In genomic region chr1:58546520-58547308, GRCh38 we compare ENCODE assay signal across 1 cellular context.
TF ChIP-seq lines count a peak whose summit lies in the region.

Gene OMA1 (minus strand): TSS chr1:58546726. CDS start chr1:58539294, 7,432 bp downstream.

TF ChIP-seq in SK-N-SH, 30 proteins besides CTCF, POLR2A, EP300 and RAD21 (continued from another document):
- no peak for TF ChIP-seq USF2 (IDR thresholded peaks at IDR 0.05; ENCODE audit: borderline replicate concordance, low read depth, low read length)
- TF ChIP-seq NFIC (IDR thresholded peaks at IDR 0.05; ENCODE audit: borderline replicate concordance), result no peak; the same call in 1 of the 2 replicates
- TF ChIP-seq SMC3 (IDR thresholded peaks at IDR 0.05; ENCODE audit: low read depth, low read length), result peak; percentile 89
- no peak for TF ChIP-seq JUND (IDR thresholded peaks at IDR 0.05)
- TF ChIP-seq ELF1 (IDR thresholded peaks at IDR 0.05), result peak; percentile 79
- TF ChIP-seq GATA2 (CRISPR knock-in tag; IDR thresholded peaks at IDR 0.05), result no peak
- peak; percentile 2; the same call in 1 of the 2 replicates for TF ChIP-seq MXI1 (IDR thresholded peaks at IDR 0.05; ENCODE audit: low read depth, low read length)
- TF ChIP-seq TCF12 (IDR thresholded peaks at IDR 0.05), result peak; percentile 48; the same call in 1 of the 2 replicates
- peak; percentile 46; the same call in 1 of the 2 replicates for TF ChIP-seq TAF1 (IDR thresholded peaks at IDR 0.05; ENCODE audit: borderline replicate concordance, low read depth, low read length)
- TF ChIP-seq POLR2AphosphoS5 (IDR thresholded peaks at IDR 0.05; ENCODE audit: low read depth, low read length), result peak; percentile 66; the same call in 1 of the 2 replicates
- TF ChIP-seq RXRA (IDR thresholded peaks at IDR 0.05; ENCODE audit: borderline replicate concordance, low read depth), result peak; percentile 32; the same call in 1 of the 2 replicates
- TF ChIP-seq USF1 (IDR thresholded peaks at IDR 0.05; ENCODE audit: borderline replicate concordance, low read depth), result no peak
- TF ChIP-seq ZBTB33 (IDR thresholded peaks at IDR 0.05; ENCODE audit: borderline replicate concordance, low read depth), result no peak
- no peak for TF ChIP-seq FOXJ3 (CRISPR knock-in tag; IDR thresholded peaks at IDR 0.05)
- TF ChIP-seq FOXM1 (IDR thresholded peaks at IDR 0.05; ENCODE audit: low read depth), result no peak
- TF ChIP-seq PBX3 (IDR thresholded peaks at IDR 0.05), result no peak
